23 cellular contexts compared by ENCODE assay signal in the genomic region with DNA sequence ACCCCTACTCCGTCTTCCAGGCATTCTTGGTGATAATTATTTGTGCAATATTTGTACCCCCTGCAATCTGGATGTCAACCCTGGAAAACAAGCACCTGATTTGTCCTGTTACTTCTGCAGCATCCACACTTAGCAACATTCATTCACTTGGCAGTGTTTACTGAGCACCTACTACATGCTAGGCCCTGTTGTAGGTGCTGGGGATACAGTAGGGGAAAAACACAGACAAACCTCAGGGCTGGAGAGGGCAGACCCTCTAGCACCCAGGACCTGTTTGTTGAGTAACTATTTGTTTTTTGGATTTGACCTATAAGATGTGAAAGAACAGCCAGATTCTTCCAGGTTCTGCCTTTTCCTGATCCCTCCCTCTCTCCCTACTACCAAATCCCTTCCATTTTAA. TPM values are rescaled to one million over a fixed set of nuclear protein-coding genes. Genes with fewer than 3 reads are reported as not detected.
"Had no signal": no experiment of that assay in that cellular context is flagged by ENCODE, and none has a peak within 500 bp of the region (broad histone marks: within the 10 kb centered on the region; RNA-seq: fewer than 3 reads in every experiment).

No MANE protein-coding gene starts in this region.

- H3K27me3 ChIP-seq: dorsolateral prefrontal cortex, left lung, ovary had no signal

- H3K4me3 Mint-ChIP-seq: activated CD4-positive, alpha-beta T cell treated with anti-CD3 and anti-CD28 coated beads, Interleukin-2, amount 10 ng/mL, durations not matched to agents 24 days and 14 days; activated CD8-positive, alpha-beta T cell treated with anti-CD3 and anti-CD28 coated beads for 36 hours; activated naive CD4-positive, alpha-beta T cell treated with anti-CD3 and anti-CD28 coated beads for 36 hours; activated T-helper 17 cell treated with anti-CD3 and anti-CD28 coated beads, Interleukin-2, amount 50 U/mL, for 72 hours; neural crest cell; stimulated activated memory B cell treated with anti-CD40 and anti-IgM and Interleukin-4, amounts not matched to agents 10 μg/mL and 1 μg/mL and 100 μg/mL, for 72 hours had no signal

- H3K36me3 ChIP-seq: ovary had no signal

- H3K27ac ChIP-seq: ovary had no signal

- H3K27ac Mint-ChIP-seq: activated CD4-positive, alpha-beta T cell treated with anti-CD3 and anti-CD28 coated beads, Interleukin-2, amount 10 ng/mL, durations not matched to agents 24 days and 14 days; activated CD8-positive, alpha-beta T cell treated with anti-CD3 and anti-CD28 coated beads for 36 hours; activated naive CD4-positive, alpha-beta T cell treated with anti-CD3 and anti-CD28 coated beads for 36 hours; activated T-helper 17 cell treated with anti-CD3 and anti-CD28 coated beads, Interleukin-2, amount 50 U/mL, for 72 hours; stimulated activated memory B cell treated with anti-CD40 and anti-IgM and Interleukin-4, amounts not matched to agents 10 μg/mL and 1 μg/mL and 100 μg/mL, for 72 hours had no signal

- H3K4me2 ChIP-seq: smooth muscle cell had no signal

- DNase-seq: activated CD4-positive, alpha-beta T cell treated with anti-CD3 and anti-CD28 coated beads, Interleukin-2, amount 10 ng/mL, durations not matched to agents 24 days and 14 days; activated CD8-positive, alpha-beta T cell treated with anti-CD3 and anti-CD28 coated beads for 36 hours; activated naive CD4-positive, alpha-beta T cell treated with anti-CD3 and anti-CD28 coated beads for 36 hours; activated T-cell treated with anti-CD3 and anti-CD28 coated beads, Interleukin-2, amount 50 U/mL, for 1 hour; caudate nucleus; dorsolateral prefrontal cortex; erythroblast; foreskin melanocyte; glutamatergic neuron; ovary; stimulated activated CD4-positive, alpha-beta T cell treated with anti-CD3 and anti-CD28 coated beads, Interleukin-4, amount 100 ng/mL, for 24 hours; SW 1271 had no signal

- ATAC-seq: activated CD8-positive, alpha-beta T cell treated with anti-CD3 and anti-CD28 coated beads for 36 hours; activated T-helper 17 cell treated with anti-CD3 and anti-CD28 coated beads, Interleukin-2, amount 50 U/mL, for 72 hours; stimulated activated memory B cell treated with anti-CD40 and anti-IgM and Interleukin-4, amounts not matched to agents 10 μg/mL and 1 μg/mL and 100 μg/mL, for 72 hours had no signal

- FAIRE-seq: keratinocyte, TTC549, urothelium cell line had no signal

- H3K36me3 Mint-ChIP-seq: stimulated activated memory B cell treated with anti-CD40 and anti-IgM and Interleukin-4, amounts not matched to agents 10 μg/mL and 1 μg/mL and 100 μg/mL, for 72 hours had no signal

- H3K27me3 Mint-ChIP-seq: activated CD8-positive, alpha-beta T cell treated with anti-CD3 and anti-CD28 coated beads for 36 hours; activated T-helper 17 cell treated with anti-CD3 and anti-CD28 coated beads, Interleukin-2, amount 50 U/mL, for 72 hours; brain had no signal

- H3K9me3 ChIP-seq: left lung, ovary had no signal

- H3K4me3 ChIP-seq: dorsolateral prefrontal cortex, left lung, ovary, smooth muscle cell had no signal

- H3K9me3 Mint-ChIP-seq: activated CD4-positive, alpha-beta T cell treated with anti-CD3 and anti-CD28 coated beads, Interleukin-2, amount 10 ng/mL, durations not matched to agents 24 days and 14 days; activated CD8-positive, alpha-beta T cell treated with anti-CD3 and anti-CD28 coated beads for 36 hours; activated naive CD4-positive, alpha-beta T cell treated with anti-CD3 and anti-CD28 coated beads for 36 hours; activated T-helper 17 cell treated with anti-CD3 and anti-CD28 coated beads, Interleukin-2, amount 50 U/mL, for 72 hours; brain; neural crest cell; stimulated activated memory B cell treated with anti-CD40 and anti-IgM and Interleukin-4, amounts not matched to agents 10 μg/mL and 1 μg/mL and 100 μg/mL, for 72 hours had no signal

- H3K4me1 Mint-ChIP-seq: activated T-helper 17 cell treated with anti-CD3 and anti-CD28 coated beads, Interleukin-2, amount 50 U/mL, for 72 hours; stimulated activated memory B cell treated with anti-CD40 and anti-IgM and Interleukin-4, amounts not matched to agents 10 μg/mL and 1 μg/mL and 100 μg/mL, for 72 hours had no signal

RNA-seq across cellular contexts. Expression of a gene that starts 9.5 kb away (rescaled TPM):
- total RNA-seq: T-helper 2 cell treated with Interferon-gamma antibody and Interleukin-4, amounts not matched to agents 100 ng/mL and 5 ng/mL, for 36 hours had no signal

RNA-seq across cellular contexts. Expression of a gene that starts 46.7 kb away (rescaled TPM):
- total RNA-seq: activated CD4-positive, alpha-beta T cell treated with anti-CD3 and anti-CD28 coated beads, Interleukin-2, amount 10 ng/mL, durations not matched to agents 24 days and 14 days; activated CD8-positive, alpha-beta T cell treated with anti-CD3 and anti-CD28 coated beads for 36 hours; activated naive CD4-positive, alpha-beta T cell treated with anti-CD3 and anti-CD28 coated beads for 36 hours; activated T-helper 17 cell treated with anti-CD3 and anti-CD28 coated beads, Interleukin-2, amount 50 U/mL, for 72 hours; mononuclear cell; T-helper 2 cell treated with Interferon-gamma antibody and Interleukin-4, amounts not matched to agents 100 ng/mL and 5 ng/mL, for 36 hours had no signal

RNA-seq across cellular contexts. Expression of a gene that starts 58.8 kb away (rescaled TPM):
- total RNA-seq: mononuclear cell; T-helper 2 cell treated with Interferon-gamma antibody and Interleukin-4, amounts not matched to agents 100 ng/mL and 5 ng/mL, for 36 hours had no signal
